1 cellular context compared by ENCODE assay signal in genomic region chr19:1905071-1905862, GRCh38.
TF ChIP-seq lines count a peak whose summit lies in the region.

Gene ADAT3 (plus strand): TSS chr19:1905399. CDS start chr19:1912048, 6,649 bp downstream.
Gene SCAMP4 (plus strand): TSS chr19:1905399. CDS start chr19:1915020, 9,621 bp downstream.

TF ChIP-seq in HEK293, 187 proteins besides CTCF, POLR2A, EP300 and RAD21 (continued from another document and continues in another):
- TF ChIP-seq, protein P1, sequence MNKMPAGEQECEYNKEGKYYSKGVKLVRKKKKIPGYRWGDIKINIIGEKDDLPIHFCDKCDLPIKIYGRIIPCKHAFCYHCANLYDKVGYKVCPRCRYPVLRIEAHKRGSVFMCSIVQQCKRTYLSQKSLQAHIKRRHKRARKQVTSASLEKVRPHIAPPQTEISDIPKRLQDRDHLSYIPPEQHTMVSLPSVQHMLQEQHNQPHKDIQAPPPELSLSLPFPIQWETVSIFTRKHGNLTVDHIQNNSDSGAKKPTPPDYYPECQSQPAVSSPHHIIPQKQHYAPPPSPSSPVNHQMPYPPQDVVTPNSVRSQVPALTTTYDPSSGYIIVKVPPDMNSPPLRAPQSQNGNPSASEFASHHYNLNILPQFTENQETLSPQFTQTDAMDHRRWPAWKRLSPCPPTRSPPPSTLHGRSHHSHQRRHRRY (tag by site-specific recombination; IDR thresholded peaks at IDR 0.05) = no peak
- TF ChIP-seq, protein P2, sequence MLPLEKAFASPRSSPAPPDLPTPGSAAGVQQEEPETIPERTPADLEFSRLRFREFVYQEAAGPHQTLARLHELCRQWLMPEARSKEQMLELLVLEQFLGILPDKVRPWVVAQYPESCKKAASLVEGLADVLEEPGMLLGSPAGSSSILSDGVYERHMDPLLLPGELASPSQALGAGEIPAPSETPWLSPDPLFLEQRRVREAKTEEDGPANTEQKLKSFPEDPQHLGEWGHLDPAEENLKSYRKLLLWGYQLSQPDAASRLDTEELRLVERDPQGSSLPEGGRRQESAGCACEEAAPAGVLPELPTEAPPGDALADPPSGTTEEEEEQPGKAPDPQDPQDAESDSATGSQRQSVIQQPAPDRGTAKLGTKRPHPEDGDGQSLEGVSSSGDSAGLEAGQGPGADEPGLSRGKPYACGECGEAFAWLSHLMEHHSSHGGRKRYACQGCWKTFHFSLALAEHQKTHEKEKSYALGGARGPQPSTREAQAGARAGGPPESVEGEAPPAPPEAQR (tag by site-specific recombination; IDR thresholded peaks at IDR 0.05) = no peak
- no peak for TF ChIP-seq ZNF658 (tag by site-specific recombination; IDR thresholded peaks at IDR 0.05)
- TF ChIP-seq PRDM2 (tag by site-specific recombination; IDR thresholded peaks at IDR 0.05; ENCODE audit: borderline replicate concordance) = no peak
- TF ChIP-seq ZNF544 (tag by site-specific recombination; IDR thresholded peaks at IDR 0.05) = no peak
- TF ChIP-seq GLI2 (tag by site-specific recombination; IDR thresholded peaks at IDR 0.05; ENCODE audit: borderline replicate concordance, low read depth) = no peak
- TF ChIP-seq ZNF404 (tag by site-specific recombination; IDR thresholded peaks at IDR 0.05) = no peak
- TF ChIP-seq, protein P3, sequence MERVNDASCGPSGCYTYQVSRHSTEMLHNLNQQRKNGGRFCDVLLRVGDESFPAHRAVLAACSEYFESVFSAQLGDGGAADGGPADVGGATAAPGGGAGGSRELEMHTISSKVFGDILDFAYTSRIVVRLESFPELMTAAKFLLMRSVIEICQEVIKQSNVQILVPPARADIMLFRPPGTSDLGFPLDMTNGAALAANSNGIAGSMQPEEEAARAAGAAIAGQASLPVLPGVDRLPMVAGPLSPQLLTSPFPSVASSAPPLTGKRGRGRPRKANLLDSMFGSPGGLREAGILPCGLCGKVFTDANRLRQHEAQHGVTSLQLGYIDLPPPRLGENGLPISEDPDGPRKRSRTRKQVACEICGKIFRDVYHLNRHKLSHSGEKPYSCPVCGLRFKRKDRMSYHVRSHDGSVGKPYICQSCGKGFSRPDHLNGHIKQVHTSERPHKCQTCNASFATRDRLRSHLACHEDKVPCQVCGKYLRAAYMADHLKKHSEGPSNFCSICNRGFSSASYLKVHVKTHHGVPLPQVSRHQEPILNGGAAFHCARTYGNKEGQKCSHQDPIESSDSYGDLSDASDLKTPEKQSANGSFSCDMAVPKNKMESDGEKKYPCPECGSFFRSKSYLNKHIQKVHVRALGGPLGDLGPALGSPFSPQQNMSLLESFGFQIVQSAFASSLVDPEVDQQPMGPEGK (tag by site-specific recombination; IDR thresholded peaks at IDR 0.05) = peak; percentile 66
- TF ChIP-seq ZNF426 (tag by site-specific recombination; IDR thresholded peaks at IDR 0.05) = no peak
- TF ChIP-seq ZNF610 (tag by site-specific recombination; IDR thresholded peaks at IDR 0.05; ENCODE audit: borderline replicate concordance) = no peak; the same call in 1 of the 2 replicates
- TF ChIP-seq ZBTB21 (tag by site-specific recombination; IDR thresholded peaks at IDR 0.05) = 0 out of 2 replicates have a peak, but pooled peaks have one; percentile 34
- TF ChIP-seq FEZF1 (tag by site-specific recombination; IDR thresholded peaks at IDR 0.05) = no peak; the same call in 1 of the 2 replicates
- peak; percentile 90 for TF ChIP-seq KLF1 (tag by site-specific recombination; IDR thresholded peaks at IDR 0.05)
- TF ChIP-seq ZNF184 (tag by site-specific recombination; IDR thresholded peaks at IDR 0.05) = 0 out of 2 replicates have a peak, but pooled peaks have one; percentile 34
- TF ChIP-seq ZNF366 (tag by site-specific recombination; conservative IDR thresholded peaks at IDR 0.05) = no peak
- peak; percentile 63; the same call in 1 of the 2 replicates for TF ChIP-seq ZNF580 (tag by site-specific recombination; IDR thresholded peaks at IDR 0.05)
- TF ChIP-seq ZNF2 (tag by site-specific recombination; IDR thresholded peaks at IDR 0.05) = no peak
- peak; percentile 69 for TF ChIP-seq ZNF24 (tag by site-specific recombination; IDR thresholded peaks at IDR 0.05)
- no peak for TF ChIP-seq ZNF776 (tag by site-specific recombination; IDR thresholded peaks at IDR 0.05; ENCODE audit: borderline replicate concordance)
- TF ChIP-seq ZNF280D (tag by site-specific recombination; IDR thresholded peaks at IDR 0.05) = no peak
- no peak for TF ChIP-seq BCL11A (tag by site-specific recombination; IDR thresholded peaks at IDR 0.05; ENCODE audit: low read depth)
- no peak for TF ChIP-seq ZNF266 (tag by site-specific recombination; IDR thresholded peaks at IDR 0.05; ENCODE audit: low read depth)
- no peak for TF ChIP-seq ZNF623 (tag by site-specific recombination; IDR thresholded peaks at IDR 0.05)
- TF ChIP-seq ZNF140 (tag by site-specific recombination; IDR thresholded peaks at IDR 0.05) = no peak
- TF ChIP-seq ZXDB (tag by site-specific recombination; IDR thresholded peaks at IDR 0.05) = peak; percentile 100
- no peak for TF ChIP-seq ZNF423 (tag by site-specific recombination; IDR thresholded peaks at IDR 0.05)
- 0 out of 2 replicates have a peak, but pooled peaks have one; percentile 25 for TF ChIP-seq ZBTB17 (tag by site-specific recombination; IDR thresholded peaks at IDR 0.05)
- no peak for TF ChIP-seq ZNF133 (tag by site-specific recombination; IDR thresholded peaks at IDR 0.05)
- no peak for TF ChIP-seq ZNF433 (tag by site-specific recombination; IDR thresholded peaks at IDR 0.05; ENCODE audit: low read depth)
- no peak for TF ChIP-seq ZNF214 (tag by site-specific recombination; IDR thresholded peaks at IDR 0.05; ENCODE audit: borderline replicate concordance)
- 0 out of 2 replicates have a peak, but pooled peaks have one; percentile 32 for TF ChIP-seq ZNF785 (tag by site-specific recombination; IDR thresholded peaks at IDR 0.05)
- no peak for TF ChIP-seq ZNF202 (tag by site-specific recombination; IDR thresholded peaks at IDR 0.05; ENCODE audit: borderline replicate concordance)
- TF ChIP-seq ZNF677 (tag by site-specific recombination; IDR thresholded peaks at IDR 0.05) = no peak
- TF ChIP-seq ZNF596 (tag by site-specific recombination; IDR thresholded peaks at IDR 0.05) = peak; percentile 6; the same call in 1 of the 2 replicates
- 0 out of 2 replicates have a peak, but pooled peaks have one; percentile 30 for TF ChIP-seq ZNF660 (tag by site-specific recombination; IDR thresholded peaks at IDR 0.05)
- TF ChIP-seq ZNF335 (tag by site-specific recombination; conservative IDR thresholded peaks at IDR 0.05) = peak; percentile 82
- no peak for TF ChIP-seq ZNF521 (tag by site-specific recombination; IDR thresholded peaks at IDR 0.05)
- TF ChIP-seq, protein P4, sequence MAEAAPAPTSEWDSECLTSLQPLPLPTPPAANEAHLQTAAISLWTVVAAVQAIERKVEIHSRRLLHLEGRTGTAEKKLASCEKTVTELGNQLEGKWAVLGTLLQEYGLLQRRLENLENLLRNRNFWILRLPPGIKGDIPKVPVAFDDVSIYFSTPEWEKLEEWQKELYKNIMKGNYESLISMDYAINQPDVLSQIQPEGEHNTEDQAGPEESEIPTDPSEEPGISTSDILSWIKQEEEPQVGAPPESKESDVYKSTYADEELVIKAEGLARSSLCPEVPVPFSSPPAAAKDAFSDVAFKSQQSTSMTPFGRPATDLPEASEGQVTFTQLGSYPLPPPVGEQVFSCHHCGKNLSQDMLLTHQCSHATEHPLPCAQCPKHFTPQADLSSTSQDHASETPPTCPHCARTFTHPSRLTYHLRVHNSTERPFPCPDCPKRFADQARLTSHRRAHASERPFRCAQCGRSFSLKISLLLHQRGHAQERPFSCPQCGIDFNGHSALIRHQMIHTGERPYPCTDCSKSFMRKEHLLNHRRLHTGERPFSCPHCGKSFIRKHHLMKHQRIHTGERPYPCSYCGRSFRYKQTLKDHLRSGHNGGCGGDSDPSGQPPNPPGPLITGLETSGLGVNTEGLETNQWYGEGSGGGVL (tag by site-specific recombination; IDR thresholded peaks at IDR 0.05) = no peak
- no peak for TF ChIP-seq ZNF670 (tag by site-specific recombination; IDR thresholded peaks at IDR 0.05; ENCODE audit: low read depth)
- TF ChIP-seq ZNF529 (tag by site-specific recombination; IDR thresholded peaks at IDR 0.05; ENCODE audit: insufficient replicate concordance) = no peak
- TF ChIP-seq ZSCAN30 (tag by site-specific recombination; IDR thresholded peaks at IDR 0.05) = no peak
- peak; percentile 41; the same call in 1 of the 2 replicates for TF ChIP-seq ZNF394 (tag by site-specific recombination; IDR thresholded peaks at IDR 0.05; ENCODE audit: borderline replicate concordance)
- TF ChIP-seq, protein P5, sequence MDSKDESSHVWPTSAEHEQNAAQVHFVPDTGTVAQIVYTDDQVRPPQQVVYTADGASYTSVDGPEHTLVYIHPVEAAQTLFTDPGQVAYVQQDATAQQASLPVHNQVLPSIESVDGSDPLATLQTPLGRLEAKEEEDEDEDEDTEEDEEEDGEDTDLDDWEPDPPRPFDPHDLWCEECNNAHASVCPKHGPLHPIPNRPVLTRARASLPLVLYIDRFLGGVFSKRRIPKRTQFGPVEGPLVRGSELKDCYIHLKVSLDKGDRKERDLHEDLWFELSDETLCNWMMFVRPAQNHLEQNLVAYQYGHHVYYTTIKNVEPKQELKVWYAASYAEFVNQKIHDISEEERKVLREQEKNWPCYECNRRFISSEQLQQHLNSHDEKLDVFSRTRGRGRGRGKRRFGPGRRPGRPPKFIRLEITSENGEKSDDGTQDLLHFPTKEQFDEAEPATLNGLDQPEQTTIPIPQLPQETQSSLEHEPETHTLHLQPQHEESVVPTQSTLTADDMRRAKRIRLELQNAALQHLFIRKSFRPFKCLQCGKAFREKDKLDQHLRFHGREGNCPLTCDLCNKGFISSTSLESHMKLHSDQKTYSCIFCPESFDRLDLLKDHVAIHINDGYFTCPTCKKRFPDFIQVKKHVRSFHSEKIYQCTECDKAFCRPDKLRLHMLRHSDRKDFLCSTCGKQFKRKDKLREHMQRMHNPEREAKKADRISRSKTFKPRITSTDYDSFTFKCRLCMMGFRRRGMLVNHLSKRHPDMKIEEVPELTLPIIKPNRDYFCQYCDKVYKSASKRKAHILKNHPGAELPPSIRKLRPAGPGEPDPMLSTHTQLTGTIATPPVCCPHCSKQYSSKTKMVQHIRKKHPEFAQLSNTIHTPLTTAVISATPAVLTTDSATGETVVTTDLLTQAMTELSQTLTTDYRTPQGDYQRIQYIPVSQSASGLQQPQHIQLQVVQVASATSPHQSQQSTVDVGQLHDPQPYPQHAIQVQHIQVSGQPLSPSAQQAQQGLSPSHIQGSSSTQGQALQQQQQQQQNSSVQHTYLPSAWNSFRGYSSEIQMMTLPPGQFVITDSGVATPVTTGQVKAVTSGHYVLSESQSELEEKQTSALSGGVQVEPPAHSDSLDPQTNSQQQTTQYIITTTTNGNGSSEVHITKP (tag by site-specific recombination; IDR thresholded peaks at IDR 0.05) = peak; percentile 33
